In genomic region chr18:27656167-27656778, GRCh38 we compare ENCODE assay signal across 18 cellular contexts.
DNase-seq lines count a peak whose midpoint lies in the region; ATAC-seq, FAIRE-seq and TF ChIP-seq lines count a peak whose summit lies in the region.
"Had no signal": no experiment of that assay in that cellular context is flagged by ENCODE, and none has a peak within 500 bp of the region (broad histone marks: within the 10 kb centered on the region; RNA-seq: fewer than 3 reads in every experiment).

No MANE protein-coding gene starts in this region.

- H4K20me1 ChIP-seq in Karpas-422 (ENCODE audit: insufficient read depth, low read depth, low read length) = no peaks in the 10 kb centered on the region

- peaks cover 10% of the 10 kb centered on the region; the same call in 1 of the 2 replicates for H3K9me3 ChIP-seq in Karpas-422 (ENCODE audit: low read length)

- DNase-seq in GM12865 (ENCODE audit: low read depth) (peak; percentile 28), Karpas-422 (no peak), bronchial epithelial cell (ENCODE audit: low read depth) (peak; percentile 89), skeletal muscle cell (ENCODE audit: low read depth) (peak; percentile 33), cerebellar nuclear complex (lab: John Stamatoyannopoulos, UW) (no peak)
- DNase-seq: activated CD4-positive, alpha-beta T cell treated with anti-CD3 and anti-CD28 coated beads, Interleukin-2, amount 10 ng/mL, durations not matched to agents 24 days and 14 days; activated T-cell treated with anti-CD3 and anti-CD28 coated beads, Interleukin-2, amount 50 U/mL, for 48 hours; dorsolateral prefrontal cortex; GF-D8; GOT3; MV-4-11; NCI-H2227 treated with DMSO at 0.1 percent for 48 hours; PC-9; stimulated activated CD4-positive, alpha-beta T cell treated with anti-CD3 and anti-CD28 coated beads, Interleukin-4, amount 100 ng/mL, for 4 hours; stimulated activated naive B cell treated with anti-CD40 and anti-IgM and Interleukin-4, amounts not matched to agents 10 μg/mL and 1 μg/mL and 100 μg/mL, for 72 hours; T-helper 2 cell had no signal

- no peak for TF ChIP-seq CTCF in GM12865 (IDR thresholded peaks at IDR 0.05; ENCODE audit: insufficient read depth, low read depth, low read length, missing control alignments)
- no peak for TF ChIP-seq CTCF in bronchial epithelial cell (IDR thresholded peaks at IDR 0.05; ENCODE audit: insufficient read depth, low read length, severe bottlenecking)

- no peak overlapping the region for H3K4me2 ChIP-seq in Karpas-422 (ENCODE audit: low read depth, low read length, poor library complexity, severe bottlenecking)
- H3K4me2 ChIP-seq: PC-9 had no signal

- no peak overlapping the region for H2AFZ ChIP-seq in Karpas-422 (ENCODE audit: low read length)
- H2AFZ ChIP-seq: PC-9 had no signal

- H3K79me2 ChIP-seq in Karpas-422 (ENCODE audit: low read length) = no peaks in the 10 kb centered on the region

- no peaks in the 10 kb centered on the region for H3K9me2 ChIP-seq in Karpas-422 (replicated peaks; ENCODE audit: insufficient read depth, low read length)

- FAIRE-seq in bronchial epithelial cell (lab: Jason Lieb, UNC) = no peak

- H3K36me3 ChIP-seq in Karpas-422 (ENCODE audit: insufficient read depth, low read length) (no peaks in the 10 kb centered on the region), bronchial epithelial cell (ENCODE audit: control insufficient read depth, insufficient read depth, low read length) (no peaks in the 10 kb centered on the region)

- H3K4me3 ChIP-seq in GM12865 (ENCODE audit: low read depth, low read length) (no peak overlapping the region), Karpas-422 (ENCODE audit: low read length) (no peak overlapping the region), bronchial epithelial cell (ENCODE audit: low read depth, low read length) (no peak overlapping the region), skeletal muscle cell (ENCODE audit: low read depth, low read length) (no peak overlapping the region)
- H3K4me3 ChIP-seq: dorsolateral prefrontal cortex, PC-9 had no signal

- H3K9ac ChIP-seq in Karpas-422 (ENCODE audit: low read length) = no peak overlapping the region

- peak overlapping the region; percentile 44; the same call in 1 of the 2 replicates for H3K27ac ChIP-seq in Karpas-422 (ENCODE audit: low read length)
- H3K27ac ChIP-seq: dorsolateral prefrontal cortex, PC-9 had no signal

- H3K27me3 ChIP-seq in Karpas-422 (ENCODE audit: low read length) (no peaks in the 10 kb centered on the region), bronchial epithelial cell (ENCODE audit: control insufficient read depth, insufficient read depth, low read length) (no peaks in the 10 kb centered on the region)

- peaks cover 24% of the 10 kb centered on the region for H3K4me1 ChIP-seq in Karpas-422 (ENCODE audit: low read length)

- ATAC-seq in HG02884 (IDR thresholded peaks at IDR 0.05; ENCODE audit: unreplicated experiment) = no peak
- no peak for ATAC-seq in GM21529 (IDR thresholded peaks at IDR 0.05; ENCODE audit: unreplicated experiment)
- ATAC-seq: stimulated activated naive B cell treated with anti-CD40 and anti-IgM and Interleukin-4, amounts not matched to agents 10 μg/mL and 1 μg/mL and 100 μg/mL, for 72 hours had no signal

Comparison
In these comparisons a context has a peak if more than half of its experiments do, and no peak if none do; other contexts are left out.
1. DNase-seq: peak in GM12865 (single experiment), bronchial epithelial cell (single experiment) and skeletal muscle cell (single experiment); none in Karpas-422 (single experiment) and cerebellar nuclear complex (0 of 2).